ENCODE assay signal across 16 cellular contexts in genomic region chr11:133052537-133052936, GRCh38.
DNase-seq lines count a peak whose midpoint lies in the region; ATAC-seq, FAIRE-seq and TF ChIP-seq lines count a peak whose summit lies in the region.
"Had no signal": no experiment of that assay in that cellular context is flagged by ENCODE, and none has a peak within 500 bp of the region (broad histone marks: within the 10 kb centered on the region; RNA-seq: fewer than 3 reads in every experiment).

No MANE protein-coding gene starts in this region.

- H3K36me3 ChIP-seq in liver (ENCODE audit: control insufficient read depth in 4 of 4, insufficient read depth in 3 of 4, low read depth in 1 of 4, low read length in 3 of 4) (no peaks in the 10 kb centered on the region), HepG2 (replicated peaks in 1 of 2; ENCODE audit: control insufficient read depth in 1 of 2, insufficient read depth in 2 of 2, low read length in 2 of 2) (no peaks in the 10 kb centered on the region), small intestine (ENCODE audit: control insufficient read depth in 2 of 2, insufficient read depth in 2 of 2, low read length in 2 of 2) (no peaks in the 10 kb centered on the region), MM.1S (replicated peaks; ENCODE audit: insufficient read depth, low read length) (no peaks in the 10 kb centered on the region)

- ATAC-seq in HepG2 (no peak), left ventricle myocardium superior (peak; percentile 95), HG02938 (IDR thresholded peaks at IDR 0.05; ENCODE audit: unreplicated experiment) (no peak), GM21367 (IDR thresholded peaks at IDR 0.05; ENCODE audit: unreplicated experiment) (no peak)
- ATAC-seq: A549 had no signal

- in situ Hi-C loops in HepG2 (cut with HindIII; ENCODE audit: extremely low pct_ligation_motif_present, low pct_unique_long_range_greater_than_20kb), result loop anchor here (25.0 kb wide), 3 partner anchors 940 to 1365 kb away; no protein-coding TSS in a partner anchor

- H4K20me1 ChIP-seq in HepG2 (ENCODE audit: insufficient read depth, low read length) (no peaks in the 10 kb centered on the region), MM.1S (ENCODE audit: insufficient read depth, low read length) (no peaks in the 10 kb centered on the region)

- POLR2A ChIA-PET in HepG2 (lab: Yijun Ruan, JAX), result no interaction called here

- no peaks in the 10 kb centered on the region for H3K9me3 ChIP-seq in liver (ENCODE audit: control insufficient read depth in 4 of 4, low read length in 3 of 4)
- peaks cover 4% of the 10 kb centered on the region; the same call in 1 of the 2 replicates for H3K9me3 ChIP-seq in HepG2 (ENCODE audit: low read length)
- H3K9me3 ChIP-seq in small intestine (ENCODE audit: control insufficient read depth, low read depth), result no peaks in the 10 kb centered on the region
- no peaks in the 10 kb centered on the region for H3K9me3 ChIP-seq in MM.1S (replicated peaks; ENCODE audit: insufficient read depth, low read length)
- H3K9me3 ChIP-seq: A549 had no signal

- H3K4me1 ChIP-seq in liver (ENCODE audit: control insufficient read depth in 4 of 4, insufficient read depth in 4 of 4, low read length in 3 of 4), result peaks cover 0 to 20% (median 12%) of the 10 kb centered on the region in 4 donors
- no peaks in the 10 kb centered on the region for H3K4me1 ChIP-seq in HepG2 (ENCODE audit: insufficient read depth, low read length)
- H3K4me1 ChIP-seq in small intestine (ENCODE audit: control insufficient read depth in 2 of 2, insufficient read depth in 1 of 2, low read depth in 1 of 2, low read length in 1 of 2), result no peaks in the 10 kb centered on the region
- no peaks in the 10 kb centered on the region for H3K4me1 ChIP-seq in MM.1S (ENCODE audit: low read length)
- H3K4me1 ChIP-seq: A549 had no signal

- intact Hi-C loops in HepG2 (cut with micrococcal nuclease; ENCODE audit: unreplicated experiment) (no loop called here), left ventricle myocardium superior (cut with micrococcal nuclease) (no loop called here)

- no peak overlapping the region for H3K4me3 ChIP-seq in liver (ENCODE audit: low read depth in 1 of 3, low read length in 3 of 3)
- no peak overlapping the region for H3K4me3 ChIP-seq in HepG2 (replicated peaks in 1 of 3; ENCODE audit: insufficient read depth in 1 of 3, low read depth in 2 of 3, low read length in 3 of 3)
- no peak overlapping the region for H3K4me3 ChIP-seq in small intestine (ENCODE audit: low read depth in 1 of 2, low read length in 2 of 2)
- H3K4me3 ChIP-seq in MM.1S (ENCODE audit: low read length), result no peak overlapping the region
- H3K4me3 ChIP-seq: A549 had no signal

- TF ChIP-seq CTCF in liver (IDR thresholded peaks at IDR 0.05; ENCODE audit: low read depth, low read length, missing input control) (no peak), HepG2 (CRISPR knock-in tag; IDR thresholded peaks at IDR 0.05) (no peak), MM.1S (IDR thresholded peaks at IDR 0.05; ENCODE audit: low read length) (no peak)

- no peaks in the 10 kb centered on the region for H3K9me2 ChIP-seq in MM.1S (replicated peaks; ENCODE audit: insufficient read depth, low read length)

- no peak for TF ChIP-seq POLR2A in HepG2 (IDR thresholded peaks at IDR 0.05; ENCODE audit: insufficient read depth in 1 of 2, low read depth in 2 of 2, low read length in 2 of 2)

- H3K27me3 ChIP-seq in liver (ENCODE audit: control insufficient read depth in 4 of 4, insufficient read depth in 4 of 4, low read length in 3 of 4) (peaks cover 0 to 3% (median 0%) of the 10 kb centered on the region in 4 donors), HepG2 (ENCODE audit: control insufficient read depth in 1 of 2, insufficient read depth in 2 of 2, low read length in 2 of 2) (no peaks in the 10 kb centered on the region), small intestine (ENCODE audit: control insufficient read depth in 2 of 2, insufficient read depth in 2 of 2, low read length in 2 of 2) (peaks cover 0 to 6% of the 10 kb centered on the region in 2 donors), MM.1S (replicated peaks; ENCODE audit: insufficient read depth, low read length) (no peaks in the 10 kb centered on the region)

- H3K9ac ChIP-seq in liver (ENCODE audit: low read depth in 1 of 2, low read length in 2 of 2) (no peak overlapping the region), HepG2 (ENCODE audit: insufficient read depth, low read depth, low read length) (no peak overlapping the region), MM.1S (ENCODE audit: low read length) (no peak overlapping the region)

- FAIRE-seq in HepG2 (lab: Jason Lieb, UNC) (no peak), small intestine (lab: Jason Lieb, UNC) (no peak)
- FAIRE-seq: A549 had no signal

- WGBS in liver, result 39% methylated on average over 2 of the region's 2 CpGs
- WGBS in HepG2 (ENCODE audit: low lambda C conversion rate), result 0% methylated on average over 2 of the region's 2 CpGs
- WGBS in small intestine, 3 donors, result 45 to 59% (median 59%) methylated on average over 2 of the region's 2 CpGs

- TF ChIP-seq EP300 in HepG2 (IDR thresholded peaks at IDR 0.05; ENCODE audit: low read depth in 2 of 2, low read length in 2 of 2) (no peak), HepG2 (CRISPR knock-in tag; IDR thresholded peaks at IDR 0.05; ENCODE audit: borderline replicate concordance) (no peak)

- H3K27ac ChIP-seq in liver (ENCODE audit: low read depth in 1 of 2, low read length in 2 of 2) (peak overlapping the region in 1 of 2 donors; percentile 26), HepG2 (ENCODE audit: extremely low read length, insufficient read depth, low read length) (no peak overlapping the region), small intestine (ENCODE audit: low read depth in 1 of 2, low read length in 1 of 2) (no peak overlapping the region), MM.1S (ENCODE audit: low read length) (no peak overlapping the region)
- H3K27ac ChIP-seq: A549 had no signal

- CTCF ChIA-PET in HepG2 (lab: Yijun Ruan, JAX; ENCODE audit: low intra/inter-chr PET ratio, low total read pairs), result no interaction called here

- H3K79me2 ChIP-seq in HepG2 (ENCODE audit: insufficient read depth, low read length), result no peaks in the 10 kb centered on the region
- H3K79me2 ChIP-seq in MM.1S (ENCODE audit: low read length), result no peaks in the 10 kb centered on the region

- no TSS peak for BruUV-seq in HepG2 (replicated peaks; lab: Mats Ljungman, UMichigan)

- no peaks in the 10 kb centered on the region for H3F3A ChIP-seq in MM.1S (ENCODE audit: insufficient read depth, low read length)

- DNase-seq in HepG2 (ENCODE audit: low spot score) (no peak), NCI-H345 (lab: John Stamatoyannopoulos, UW) (peak; percentile 88), left ventricle myocardium superior (no peak), small intestine (peak; percentile 23), MM.1S (no peak)
- DNase-seq: DMS79, NCI-H1436 treated with DMSO at 0.1 percent for 48 hours, NCI-H2029 treated with DMSO at 0.1 percent for 48 hours, NCI-H226, NCI-H524 treated with DMSO at 0.1 percent for 48 hours, NCI-H82, SHP77 had no signal

- H3K4me2 ChIP-seq in HepG2 (ENCODE audit: low read depth, low read length), result no peak overlapping the region
- no peak overlapping the region for H3K4me2 ChIP-seq in MM.1S (ENCODE audit: low read depth, low read length)
- H3K4me2 ChIP-seq: A549 had no signal

- TF ChIP-seq RAD21 in liver (IDR thresholded peaks at IDR 0.05), result peak; percentile 33 to 53
- TF ChIP-seq RAD21 in HepG2 (CRISPR knock-in tag; IDR thresholded peaks at IDR 0.05), result no peak

- no peak overlapping the region for H2AFZ ChIP-seq in HepG2 (ENCODE audit: low read length)
- H2AFZ ChIP-seq in MM.1S (ENCODE audit: low read length), result no peak overlapping the region

TF ChIP-seq in liver, 16 proteins besides CTCF, POLR2A, EP300 and RAD21 (continues in another document):
- TF ChIP-seq HNF4A (conservative IDR thresholded peaks at IDR 0.05), result peak; percentile 81 to 95
- TF ChIP-seq EGR1 (IDR thresholded peaks at IDR 0.05; ENCODE audit: low read depth in 2 of 2), result peak in 1 of 2 donors; percentile 73
- peak; percentile 91 for TF ChIP-seq MAX (IDR thresholded peaks at IDR 0.05)
- TF ChIP-seq GABPA (IDR thresholded peaks at IDR 0.05 in 1 of 2, conservative IDR thresholded peaks at IDR 0.05 in 1 of 2), result peak in 1 of 2 donors; percentile 45
- peak; percentile 51 for TF ChIP-seq FOXA1 (IDR thresholded peaks at IDR 0.05)

TF ChIP-seq in HepG2, 621 proteins besides CTCF, POLR2A, EP300 and RAD21 (continues in another document):
- TF ChIP-seq NR2F2 (IDR thresholded peaks at IDR 0.05; ENCODE audit: borderline replicate concordance, low read depth) (no peak), CBX2 (IDR thresholded peaks at IDR 0.05; ENCODE audit: low read depth, low read length) (no peak), CBX2 (CRISPR knock-in tag; IDR thresholded peaks at IDR 0.05; ENCODE audit: low read depth) (no peak), DBP (CRISPR knock-in tag; IDR thresholded peaks at IDR 0.05; ENCODE audit: not compliant biosample characterization) (no peak), ZNF354B (CRISPR knock-in tag; IDR thresholded peaks at IDR 0.05) (no peak), TMF1 (CRISPR knock-in tag; IDR thresholded peaks at IDR 0.05; ENCODE audit: low read depth) (no peak), THAP9 (CRISPR knock-in tag; IDR thresholded peaks at IDR 0.05; ENCODE audit: borderline replicate concordance) (no peak)

Comparison
In these comparisons a context has a peak if more than half of its experiments do, and no peak if none do; other contexts are left out.
1. DNase-seq: peak in NCI-H345 (single experiment) and small intestine (single experiment); none in HepG2 (single experiment), left ventricle myocardium superior (single experiment) and MM.1S (single experiment).